Comparison of ENCODE assay signal across 8 cellular contexts in genomic region chr14:49962616-49963015, GRCh38.
DNase-seq lines count a peak whose midpoint lies in the region; ATAC-seq and TF ChIP-seq lines count a peak whose summit lies in the region.

No MANE protein-coding gene starts in this region.

- peaks cover 3% of the 10 kb centered on the region for H3K9me3 Mint-ChIP-seq in stimulated activated naive CD8-positive, alpha-beta T cell treated with anti-CD3 and anti-CD28 coated beads, Interleukin-15, Interleukin-2, amounts not matched to agents 100 ng/mL and 50 ng/mL, for 24 hours

- TF ChIP-seq POLR2A in ovary (IDR thresholded peaks at IDR 0.05) = no peak

- H3K27ac Mint-ChIP-seq in stimulated activated naive CD8-positive, alpha-beta T cell treated with anti-CD3 and anti-CD28 coated beads, Interleukin-15, Interleukin-2, amounts not matched to agents 100 ng/mL and 50 ng/mL, for 24 hours = peak overlapping the region; percentile 56

- H3K36me3 Mint-ChIP-seq in stimulated activated naive CD8-positive, alpha-beta T cell treated with anti-CD3 and anti-CD28 coated beads, Interleukin-15, Interleukin-2, amounts not matched to agents 100 ng/mL and 50 ng/mL, for 24 hours (ENCODE audit: low read depth) = no peaks in the 10 kb centered on the region

- H3K4me3 ChIP-seq in MG63 = no peak overlapping the region
- no peak overlapping the region for H3K4me3 ChIP-seq in ovary

- no peak for DNase-seq in activated CD4-positive, CD25-positive, alpha-beta regulatory T cell treated with anti-CD3 and anti-CD28 coated beads, Interleukin-2, amount 50 U/mL, for 72 hours
- peak; percentile 8 for DNase-seq in MG63
- DNase-seq in foreskin keratinocyte = peak; percentile 85 to 95
- DNase-seq in left lobe of liver (ENCODE audit: low spot score) = no peak
- no peak for DNase-seq in ovary

- TF ChIP-seq CTCF in foreskin keratinocyte (conservative IDR thresholded peaks at IDR 0.05) (no peak), ovary (IDR thresholded peaks at IDR 0.05) (no peak)

- 91 to 94% (median 94%) methylated on average over 6 of the region's 6 CpGs for WGBS in ovary, 3 donors

- intact Hi-C loops in ovary (cut with DNase I) = no loop called here

- no peaks in the 10 kb centered on the region for H3K27me3 Mint-ChIP-seq in stimulated activated naive CD8-positive, alpha-beta T cell treated with anti-CD3 and anti-CD28 coated beads, Interleukin-15, Interleukin-2, amounts not matched to agents 100 ng/mL and 50 ng/mL, for 24 hours

- no peaks in the 10 kb centered on the region for H3K27me3 ChIP-seq in MG63
- H3K27me3 ChIP-seq in foreskin keratinocyte = no peaks in the 10 kb centered on the region
- H3K27me3 ChIP-seq in ovary = no peaks in the 10 kb centered on the region

- H3K36me3 ChIP-seq in MG63 = no peaks in the 10 kb centered on the region
- H3K36me3 ChIP-seq in ovary = no peaks in the 10 kb centered on the region

- H3K9me3 ChIP-seq in MG63 = no peaks in the 10 kb centered on the region
- no peaks in the 10 kb centered on the region for H3K9me3 ChIP-seq in ovary

- no peak overlapping the region for H3K4me3 Mint-ChIP-seq in stimulated activated naive CD8-positive, alpha-beta T cell treated with anti-CD3 and anti-CD28 coated beads, Interleukin-15, Interleukin-2, amounts not matched to agents 100 ng/mL and 50 ng/mL, for 24 hours

- no peak for TF ChIP-seq EP300 in ovary (IDR thresholded peaks at IDR 0.05)

- peak overlapping the region; percentile 78 for H3K27ac ChIP-seq in foreskin keratinocyte
- no peak overlapping the region for H3K27ac ChIP-seq in ovary

- H3K4me1 Mint-ChIP-seq in stimulated activated naive CD8-positive, alpha-beta T cell treated with anti-CD3 and anti-CD28 coated beads, Interleukin-15, Interleukin-2, amounts not matched to agents 100 ng/mL and 50 ng/mL, for 24 hours (ENCODE audit: low read depth) = peaks cover 55% of the 10 kb centered on the region

- H3K4me1 ChIP-seq in foreskin keratinocyte (peaks cover 36% of the 10 kb centered on the region), ovary (ENCODE audit: insufficient read depth) (no peaks in the 10 kb centered on the region)

- ATAC-seq in activated CD4-positive, CD25-positive, alpha-beta regulatory T cell treated with anti-CD3 and anti-CD28 coated beads, Interleukin-2, amount 50 U/mL, for 24 hours = peak; percentile 63 to 85
- ATAC-seq in foreskin keratinocyte (peak; percentile 84), left lobe of liver (no peak), HG02981 (IDR thresholded peaks at IDR 0.05; ENCODE audit: unreplicated experiment) (no peak)

Comparison
In these comparisons a context has a peak if more than half of its experiments do, and no peak if none do; other contexts are left out.
1. ATAC-seq: peak in activated CD4-positive, CD25-positive, alpha-beta regulatory T cell treated with anti-CD3 and anti-CD28 coated beads, Interleukin-2, amount 50 U/mL, for 24 hours (2 of 2) and foreskin keratinocyte (single experiment); none in left lobe of liver (single experiment) and HG02981 (single experiment).
2. DNase-seq: peak in MG63 (single experiment) and foreskin keratinocyte (2 of 2); none in activated CD4-positive, CD25-positive, alpha-beta regulatory T cell treated with anti-CD3 and anti-CD28 coated beads, Interleukin-2, amount 50 U/mL, for 72 hours (single experiment), left lobe of liver (single experiment) and ovary (0 of 5).